In genomic region chr18:79525556-79526467, GRCh38 we compare ENCODE assay signal across 11 cellular contexts.
A peak's percentile ranks its signal among the peaks of the same experiment; 100 is the strongest.
DNase-seq lines count a peak whose midpoint lies in the region; ATAC-seq and TF ChIP-seq lines count a peak whose summit lies in the region.
"Had no signal": no experiment of that assay in that cellular context is flagged by ENCODE, and none has a peak within 500 bp of the region (broad histone marks: within the 10 kb centered on the region; RNA-seq: fewer than 3 reads in every experiment).

No MANE protein-coding gene starts in this region.

- no peaks in the 10 kb centered on the region for H3K27me3 Mint-ChIP-seq in activated CD8-positive, alpha-beta memory T cell treated with anti-CD3 and anti-CD28 coated beads, Interleukin-2, amount 10 ng/mL, durations not matched to agents 7 days and 5 days
- no peaks in the 10 kb centered on the region for H3K27me3 Mint-ChIP-seq in activated naive CD8-positive, alpha-beta T cell treated with anti-CD3 and anti-CD28 coated beads, Interleukin-2, amount 50 U/mL, for 24 hours

- peaks cover 38% of the 10 kb centered on the region for H3K4me1 Mint-ChIP-seq in activated CD8-positive, alpha-beta memory T cell treated with anti-CD3 and anti-CD28 coated beads, Interleukin-2, amount 10 ng/mL, durations not matched to agents 7 days and 5 days
- peaks cover 53% of the 10 kb centered on the region for H3K4me1 Mint-ChIP-seq in activated naive CD8-positive, alpha-beta T cell treated with anti-CD3 and anti-CD28 coated beads, Interleukin-2, amount 50 U/mL, for 24 hours

- CTCF ChIA-PET in activated CD8-positive, alpha-beta memory T cell treated with anti-CD3 and anti-CD28 coated beads, Interleukin-2, amount 10 ng/mL, durations not matched to agents 7 days and 5 days (lab: Charles Lee) = interaction anchor here (0.9 to 1.2 kb wide), 3 partner anchors 145 to 149 kb away, joined by 3 to 6 read pairs (median 5); no protein-coding TSS in a partner anchor

- H3K9me3 Mint-ChIP-seq in activated CD8-positive, alpha-beta memory T cell treated with anti-CD3 and anti-CD28 coated beads, Interleukin-2, amount 10 ng/mL, durations not matched to agents 7 days and 5 days (ENCODE audit: low read depth) = no peaks in the 10 kb centered on the region
- no peaks in the 10 kb centered on the region for H3K9me3 Mint-ChIP-seq in activated naive CD8-positive, alpha-beta T cell treated with anti-CD3 and anti-CD28 coated beads, Interleukin-2, amount 50 U/mL, for 24 hours

- H3K27ac ChIP-seq in transverse colon = no peak overlapping the region
- H3K27ac ChIP-seq: BLaER1 treated with 17β-estradiol and CSF1 and Interleukin-3, amounts not matched to agents 10 nM and 100 nM had no signal

- no peak for ATAC-seq in activated CD8-positive, alpha-beta memory T cell treated with anti-CD3 and anti-CD28 coated beads, Interleukin-2, amount 10 ng/mL, durations not matched to agents 7 days and 5 days
- ATAC-seq in activated naive CD8-positive, alpha-beta T cell treated with anti-CD3 and anti-CD28 coated beads, Interleukin-2, amount 50 U/mL, for 24 hours = no peak
- ATAC-seq in HG02763 (IDR thresholded peaks at IDR 0.05; ENCODE audit: unreplicated experiment) = no peak

- no peak overlapping the region for H3K4me3 Mint-ChIP-seq in activated CD8-positive, alpha-beta memory T cell treated with anti-CD3 and anti-CD28 coated beads, Interleukin-2, amount 10 ng/mL, durations not matched to agents 7 days and 5 days
- peak overlapping the region; percentile 36 for H3K4me3 Mint-ChIP-seq in activated naive CD8-positive, alpha-beta T cell treated with anti-CD3 and anti-CD28 coated beads, Interleukin-2, amount 50 U/mL, for 24 hours

- DNase-seq in activated CD8-positive, alpha-beta memory T cell treated with anti-CD3 and anti-CD28 coated beads, Interleukin-2, amount 50 U/mL, for 48 hours = peak; percentile 53
- DNase-seq in activated CD8-positive, alpha-beta memory T cell treated with anti-CD3 and anti-CD28 coated beads, Interleukin-2, amount 10 ng/mL, durations not matched to agents 7 days and 5 days = no peak
- DNase-seq in activated naive CD8-positive, alpha-beta T cell treated with anti-CD3 and anti-CD28 coated beads, Interleukin-2, amount 50 U/mL, for 24 hours = no peak
- DNase-seq in lower leg skin (ENCODE audit: low spot score in 2 of 2) = peak; percentile 59 to 92
- DNase-seq in transverse colon = peak; percentile 28
- no peak for DNase-seq in central memory CD4-positive, alpha-beta T cell
- no peak for DNase-seq in stimulated activated CD4-positive, alpha-beta T cell treated with anti-CD3 and anti-CD28 coated beads, Interleukin-2, amount 100 ng/mL, for 24 hours
- DNase-seq: trophoblast cell had no signal

- in situ Hi-C loops in transverse colon (cut with MboI; ENCODE audit: low pct_ligation_motif_present in 1 of 4, low pct_unique_long_range_greater_than_20kb in 1 of 4, low sequenced_read_pairs in 3 of 4) = no loop called here

- peaks cover 4% of the 10 kb centered on the region for H3K27me3 ChIP-seq in transverse colon

- TF ChIP-seq POLR2A in lower leg skin (IDR thresholded peaks at IDR 0.05) (no peak), transverse colon (IDR thresholded peaks at IDR 0.05) (no peak)

- WGBS in lower leg skin, 2 donors = 37 to 46% methylated on average over 29 to 30 of the region's 39 CpGs
- 61 to 100% methylated on average over 1 to 29 of the region's 39 CpGs for WGBS in transverse colon (ENCODE audit: low coverage in 1 of 2), 2 donors

- peaks cover 2% of the 10 kb centered on the region for H3K36me3 Mint-ChIP-seq in activated CD8-positive, alpha-beta memory T cell treated with anti-CD3 and anti-CD28 coated beads, Interleukin-2, amount 10 ng/mL, durations not matched to agents 7 days and 5 days
- H3K36me3 Mint-ChIP-seq in activated naive CD8-positive, alpha-beta T cell treated with anti-CD3 and anti-CD28 coated beads, Interleukin-2, amount 50 U/mL, for 24 hours (ENCODE audit: low read depth) = peaks cover 22% of the 10 kb centered on the region

- intact Hi-C loops in lower leg skin (cut with DNase I; ENCODE audit: low total_unique reads) = loop anchor here (5.0 kb wide), 1 partner anchor 144 kb away; no protein-coding TSS in a partner anchor
- intact Hi-C loops in transverse colon (cut with DNase I; ENCODE audit: low total_unique reads) = no loop called here

- H3K36me3 ChIP-seq in transverse colon = no peaks in the 10 kb centered on the region

- peaks cover 0 to 10% (median 3%) of the 10 kb centered on the region in 4 donors for H3K4me1 ChIP-seq in transverse colon

- TF ChIP-seq CTCF in lower leg skin (IDR thresholded peaks at IDR 0.05) = no peak
- no peak for TF ChIP-seq CTCF in transverse colon (IDR thresholded peaks at IDR 0.05)

- H3K4me3 ChIP-seq in lower leg skin (ENCODE audit: low read depth, poor library complexity, severe bottlenecking) (no peak overlapping the region), transverse colon (peak overlapping the region in 1 of 4 donors; percentile 8)
- H3K4me3 ChIP-seq: BLaER1 treated with 17β-estradiol and CSF1 and Interleukin-3, amounts not matched to agents 10 nM and 100 nM had no signal

- H3K27ac Mint-ChIP-seq in activated CD8-positive, alpha-beta memory T cell treated with anti-CD3 and anti-CD28 coated beads, Interleukin-2, amount 10 ng/mL, durations not matched to agents 7 days and 5 days = no peak overlapping the region
- peak overlapping the region; percentile 81 for H3K27ac Mint-ChIP-seq in activated naive CD8-positive, alpha-beta T cell treated with anti-CD3 and anti-CD28 coated beads, Interleukin-2, amount 50 U/mL, for 24 hours
- H3K27ac Mint-ChIP-seq: progenitor cell of endocrine pancreas had no signal

- no peaks in the 10 kb centered on the region for H3K9me3 ChIP-seq in transverse colon
- H3K9me3 ChIP-seq: BLaER1 treated with 17β-estradiol and CSF1 and Interleukin-3, amounts not matched to agents 10 nM and 100 nM had no signal

- TF ChIP-seq EP300 in transverse colon (IDR thresholded peaks at IDR 0.05; ENCODE audit: low read depth) = no peak

Comparison
In these comparisons a context has a peak if more than half of its experiments do, and no peak if none do; other contexts are left out.
1. DNase-seq: peak in activated CD8-positive, alpha-beta memory T cell treated with anti-CD3 and anti-CD28 coated beads, Interleukin-2, amount 50 U/mL, for 48 hours (single experiment), lower leg skin (2 of 2) and transverse colon (single experiment); none in activated CD8-positive, alpha-beta memory T cell treated with anti-CD3 and anti-CD28 coated beads, Interleukin-2, amount 10 ng/mL, durations not matched to agents 7 days and 5 days (single experiment), activated naive CD8-positive, alpha-beta T cell treated with anti-CD3 and anti-CD28 coated beads, Interleukin-2, amount 50 U/mL, for 24 hours (single experiment), central memory CD4-positive, alpha-beta T cell (single experiment) and stimulated activated CD4-positive, alpha-beta T cell treated with anti-CD3 and anti-CD28 coated beads, Interleukin-2, amount 100 ng/mL, for 24 hours (0 of 2).